Comparison of ENCODE assay signal across 8 cellular contexts in genomic region chr5:148268556-148268955, GRCh38.
DNase-seq lines count a peak whose midpoint lies in the region; ATAC-seq and TF ChIP-seq lines count a peak whose summit lies in the region.

TSS of gene SPINK13 (plus strand) at chr5:148268794. CDS start at chr5:148270073, 1,279 bp downstream.

- POLR2A ChIA-PET in AG04449 (lab: Yijun Ruan, JAX): no interaction called here

- DNase-seq in AG04449 (ENCODE audit: low read depth, low spot score) (peak; percentile 7), HK-2 (ENCODE audit: unreplicated experiment) (peak; percentile 36), astrocyte of the hippocampus (ENCODE audit: low read depth, low spot score) (peak; percentile 89), iris pigment epithelial cell (ENCODE audit: low read depth) (peak; percentile 76), D341Med (ENCODE audit: low spot score) (no peak)
- no peak for DNase-seq in activated T-cell treated with anti-CD3 and anti-CD28 coated beads, Interleukin-2, amount 50 U/mL, for 48 hours
- no peak for DNase-seq in activated CD4-positive, alpha-beta T cell treated with anti-CD3 and anti-CD28 coated beads for 4 hours

- TF ChIP-seq CTCF in AG04449 (IDR thresholded peaks at IDR 0.05; ENCODE audit: insufficient read depth, low read length, missing control alignments): no peak

- no peak for ATAC-seq in HG03439 (IDR thresholded peaks at IDR 0.05; ENCODE audit: unreplicated experiment)

- CTCF ChIA-PET in AG04449 (lab: Yijun Ruan, JAX): no interaction called here

- no peak within 1 kb of the TSS for H3K4me3 ChIP-seq in AG04449 (ENCODE audit: low read depth, low read length)

Comparison
In these comparisons a context has a peak if more than half of its experiments do, and no peak if none do; other contexts are left out.
1. DNase-seq: peak in AG04449 (single experiment), HK-2 (single experiment), astrocyte of the hippocampus (single experiment) and iris pigment epithelial cell (single experiment); none in D341Med (single experiment), activated T-cell treated with anti-CD3 and anti-CD28 coated beads, Interleukin-2, amount 50 U/mL, for 48 hours (0 of 2) and activated CD4-positive, alpha-beta T cell treated with anti-CD3 and anti-CD28 coated beads for 4 hours (0 of 2).